Comparison of ENCODE assay signal across 8 cellular contexts in the genomic region with DNA sequence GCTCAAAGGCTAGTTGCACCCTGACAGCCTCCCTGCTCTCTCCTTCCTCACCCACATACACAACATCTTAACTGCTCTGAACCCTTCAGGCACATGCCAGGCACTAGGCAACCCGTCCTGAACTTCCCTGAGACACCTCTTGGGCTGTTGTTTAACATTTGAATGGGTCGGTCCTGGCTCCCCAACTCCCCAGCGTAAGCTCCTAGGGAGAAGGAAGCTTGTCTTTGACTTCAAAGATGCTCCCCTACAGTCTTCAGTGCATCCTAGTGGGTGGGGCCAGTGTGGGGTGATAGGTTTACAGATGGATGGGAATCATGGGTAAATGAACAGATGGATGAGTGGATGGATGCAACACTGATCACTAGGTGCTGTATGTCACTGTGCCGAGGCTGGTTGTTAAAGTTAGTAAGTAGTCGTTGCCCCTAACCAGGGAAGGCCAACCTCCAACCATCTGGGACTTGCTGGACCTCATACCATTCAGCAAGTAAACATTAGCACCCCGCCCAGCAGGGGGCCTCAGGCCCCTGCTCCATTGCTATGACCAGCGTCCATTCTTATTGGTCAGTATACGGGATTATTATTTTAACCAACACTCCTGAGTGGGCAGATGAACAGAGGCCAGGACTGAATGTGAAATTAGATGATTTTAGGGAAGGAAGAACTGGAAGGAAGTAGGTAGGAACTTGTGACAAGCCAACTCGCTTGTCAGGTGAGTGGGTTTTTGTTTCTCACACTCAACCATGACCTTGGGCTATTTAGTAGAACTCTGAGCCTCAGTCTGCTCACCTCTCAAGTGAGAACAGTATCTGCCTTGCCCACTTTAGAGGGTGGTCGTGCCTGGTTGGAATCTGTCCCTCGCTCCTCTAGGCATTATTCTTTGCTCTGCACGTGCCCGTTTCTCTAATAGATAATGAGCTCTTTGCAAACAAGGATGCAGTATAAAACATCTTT.
DNase-seq lines count a peak whose midpoint lies in the region; ATAC-seq and TF ChIP-seq lines count a peak whose summit lies in the region.

No MANE protein-coding gene starts in this region.

- no peaks in the 10 kb centered on the region for H3K79me2 ChIP-seq in MM.1S (ENCODE audit: low read length)

- H3K9ac ChIP-seq in MM.1S (ENCODE audit: low read length) = no peak overlapping the region

- H3F3A ChIP-seq in MM.1S (ENCODE audit: insufficient read depth, low read length) = no peaks in the 10 kb centered on the region

- no peak overlapping the region for H3K4me3 Mint-ChIP-seq in activated T-cell treated with anti-CD3 and anti-CD28 coated beads, Interleukin-2, amount 50 U/mL, for 72 hours
- no peak overlapping the region for H3K4me3 Mint-ChIP-seq in T-helper 2 cell treated with Interferon-gamma antibody and Interleukin-4, amounts not matched to agents 5 μg/mL and 100 μg/mL, for 36 hours

- intact Hi-C loops in left colon (cut with DNase I, micrococcal nuclease) = loop anchor here in 1 of 2 donors (10.0 kb wide), 1 partner anchor 132 kb away; no protein-coding TSS in a partner anchor

- H3K36me3 ChIP-seq in MM.1S (replicated peaks; ENCODE audit: insufficient read depth, low read length) = no peaks in the 10 kb centered on the region
- no peaks in the 10 kb centered on the region for H3K36me3 ChIP-seq in brain microvascular endothelial cell (replicated peaks)
- H3K36me3 ChIP-seq in thoracic aorta = no peaks in the 10 kb centered on the region

- peaks cover 4% of the 10 kb centered on the region for H3K4me1 Mint-ChIP-seq in activated T-cell treated with anti-CD3 and anti-CD28 coated beads, Interleukin-2, amount 50 U/mL, for 72 hours (ENCODE audit: low read depth)
- H3K4me1 Mint-ChIP-seq in T-helper 2 cell treated with Interferon-gamma antibody and Interleukin-4, amounts not matched to agents 5 μg/mL and 100 μg/mL, for 36 hours (ENCODE audit: low read depth) = no peaks in the 10 kb centered on the region

- TF ChIP-seq CTCF in MM.1S (IDR thresholded peaks at IDR 0.05; ENCODE audit: low read length) = peak; percentile 65
- peak; percentile 86 for TF ChIP-seq CTCF in brain microvascular endothelial cell (IDR thresholded peaks at IDR 0.05; ENCODE audit: low read depth, low read length, missing control alignments)
- TF ChIP-seq CTCF in thoracic aorta (IDR thresholded peaks at IDR 0.05) = peak; percentile 66

- DNase-seq in activated T-cell treated with anti-CD3 and anti-CD28 coated beads, Interleukin-2, amount 50 U/mL, for 72 hours = peak; percentile 37 to 54
- DNase-seq in activated T-cell treated with anti-CD3 and anti-CD28 coated beads for 4 hours (no peak), MM.1S (peak; percentile 26), brain microvascular endothelial cell (peak; percentile 72), left colon (peak in 1 of 2 donors; percentile 75), thoracic aorta (ENCODE audit: low spot score) (peak; percentile 54), NCI-H2171 (lab: John Stamatoyannopoulos, UW) (no peak)
- no peak for DNase-seq in T-helper 2 cell treated with Interferon-gamma antibody and Interleukin-4, amounts not matched to agents 5 μg/mL and 100 μg/mL, for 36 hours (ENCODE audit: low spot score)

- H3K27me3 ChIP-seq in MM.1S (replicated peaks; ENCODE audit: insufficient read depth, low read length) (peaks cover 59% of the 10 kb centered on the region), brain microvascular endothelial cell (replicated peaks) (no peaks in the 10 kb centered on the region), thoracic aorta (replicated peaks; ENCODE audit: insufficient read depth) (no peaks in the 10 kb centered on the region)

- peaks cover 50% of the 10 kb centered on the region for H3K27me3 Mint-ChIP-seq in activated T-cell treated with anti-CD3 and anti-CD28 coated beads, Interleukin-2, amount 50 U/mL, for 72 hours (ENCODE audit: low read depth)
- peaks cover 33% of the 10 kb centered on the region for H3K27me3 Mint-ChIP-seq in T-helper 2 cell treated with Interferon-gamma antibody and Interleukin-4, amounts not matched to agents 5 μg/mL and 100 μg/mL, for 36 hours (ENCODE audit: low read depth)

- no peak overlapping the region for H3K27ac Mint-ChIP-seq in activated T-cell treated with anti-CD3 and anti-CD28 coated beads, Interleukin-2, amount 50 U/mL, for 72 hours
- H3K27ac Mint-ChIP-seq in T-helper 2 cell treated with Interferon-gamma antibody and Interleukin-4, amounts not matched to agents 5 μg/mL and 100 μg/mL, for 36 hours = no peak overlapping the region

- H3K9me3 ChIP-seq in MM.1S (replicated peaks; ENCODE audit: insufficient read depth, low read length) (no peaks in the 10 kb centered on the region), thoracic aorta (no peaks in the 10 kb centered on the region)

- H3K27ac ChIP-seq in MM.1S (ENCODE audit: low read length) = no peak overlapping the region
- no peak overlapping the region for H3K27ac ChIP-seq in brain microvascular endothelial cell
- no peak overlapping the region for H3K27ac ChIP-seq in thoracic aorta

- H3K4me1 ChIP-seq in MM.1S (ENCODE audit: low read length) = no peaks in the 10 kb centered on the region
- no peaks in the 10 kb centered on the region for H3K4me1 ChIP-seq in thoracic aorta (ENCODE audit: control insufficient read depth in 1 of 2, low read depth in 2 of 2)

- no peak overlapping the region for H3K4me2 ChIP-seq in MM.1S (ENCODE audit: low read depth, low read length)

- H3K4me3 ChIP-seq in MM.1S (ENCODE audit: low read length) (no peak overlapping the region), brain microvascular endothelial cell (ENCODE audit: low read depth, low read length) (no peak overlapping the region), thoracic aorta (no peak overlapping the region)

- H3K9me2 ChIP-seq in MM.1S (replicated peaks; ENCODE audit: insufficient read depth, low read length) = no peaks in the 10 kb centered on the region

- H3K36me3 Mint-ChIP-seq in activated T-cell treated with anti-CD3 and anti-CD28 coated beads, Interleukin-2, amount 50 U/mL, for 72 hours (ENCODE audit: insufficient read depth in 2 of 2) = no peaks in the 10 kb centered on the region
- H3K36me3 Mint-ChIP-seq in T-helper 2 cell treated with Interferon-gamma antibody and Interleukin-4, amounts not matched to agents 5 μg/mL and 100 μg/mL, for 36 hours (ENCODE audit: low read depth) = no peaks in the 10 kb centered on the region

- in situ Hi-C loops in brain microvascular endothelial cell (cut with HindIII; ENCODE audit: low pct_ligation_motif_present, low sequenced_read_pairs) = no loop called here

- ATAC-seq in activated T-cell treated with anti-CD3 and anti-CD28 coated beads, Interleukin-2, amount 50 U/mL, for 72 hours (replicated peaks in 1 of 2) = peak; percentile 58 to 68
- ATAC-seq in left colon (peak; percentile 86), thoracic aorta (ENCODE audit: insufficient number of reproducible peaks, low FRiP score, low read depth) (no peak)

- no peaks in the 10 kb centered on the region for H4K20me1 ChIP-seq in MM.1S (ENCODE audit: insufficient read depth, low read length)

- H3K9me3 Mint-ChIP-seq in activated T-cell treated with anti-CD3 and anti-CD28 coated beads, Interleukin-2, amount 50 U/mL, for 72 hours = no peaks in the 10 kb centered on the region
- no peaks in the 10 kb centered on the region for H3K9me3 Mint-ChIP-seq in T-helper 2 cell treated with Interferon-gamma antibody and Interleukin-4, amounts not matched to agents 5 μg/mL and 100 μg/mL, for 36 hours

- H2AFZ ChIP-seq in MM.1S (ENCODE audit: low read length) = no peak overlapping the region

Comparison
In these comparisons a context has a peak if more than half of its experiments do, and no peak if none do; other contexts are left out.
1. DNase-seq: peak in activated T-cell treated with anti-CD3 and anti-CD28 coated beads, Interleukin-2, amount 50 U/mL, for 72 hours (2 of 2), MM.1S (single experiment), brain microvascular endothelial cell (single experiment) and thoracic aorta (single experiment); none in activated T-cell treated with anti-CD3 and anti-CD28 coated beads for 4 hours (single experiment), NCI-H2171 (single experiment) and T-helper 2 cell treated with Interferon-gamma antibody and Interleukin-4, amounts not matched to agents 5 μg/mL and 100 μg/mL, for 36 hours (single experiment).
2. Peak in every context shown above with its lines, with median percentiles within 50 percentile points of each other: CTCF ChIP-seq.